In genomic region chr6:99818161-99818560, GRCh38 we compare ENCODE assay signal across 3 cellular contexts.
"Had no signal": no experiment of that assay in that cellular context is flagged by ENCODE, and none has a peak within 500 bp of the region (broad histone marks: within the 10 kb centered on the region; RNA-seq: fewer than 3 reads in every experiment).

No MANE protein-coding gene starts in this region.

- DNase-seq: GDM1, GF-D8 had no signal

- H3K4me3 ChIP-seq: GM12878 had no signal
